Comparison of ENCODE assay signal across 12 cellular contexts in genomic region chr7:23184291-23184690, GRCh38. TPM values are rescaled to one million over a fixed set of nuclear protein-coding genes. Genes with fewer than 3 reads are reported as not detected.
DNase-seq lines count a peak whose midpoint lies in the region; ATAC-seq, FAIRE-seq and TF ChIP-seq lines count a peak whose summit lies in the region.
"Had no signal": no experiment of that assay in that cellular context is flagged by ENCODE, and none has a peak within 500 bp of the region (broad histone marks: within the 10 kb centered on the region; RNA-seq: fewer than 3 reads in every experiment).

No MANE protein-coding gene starts in this region.

- H3K27ac ChIP-seq in MM.1S (ENCODE audit: low read length) (no peak overlapping the region), K562 (ENCODE audit: extremely low read depth, low read depth, low read length) (no peak overlapping the region; the same call in 1 of the 3 replicates), gastroesophageal sphincter (no peak overlapping the region), SJCRH30 (no peak overlapping the region)
- H3K27ac ChIP-seq: body of pancreas, lower lobe of right lung had no signal

- H3K27ac Mint-ChIP-seq in osteocyte (ENCODE audit: unreplicated experiment) = no peak overlapping the region
- H3K27ac Mint-ChIP-seq: stimulated activated memory B cell treated with anti-CD40 and anti-IgM and Interleukin-4, amounts not matched to agents 10 μg/mL and 1 μg/mL and 100 μg/mL, for 72 hours had no signal

- TF ChIP-seq EP300 in K562 (IDR thresholded peaks at IDR 0.05; ENCODE audit: low read length) = no peak
- no peak for TF ChIP-seq EP300 in gastroesophageal sphincter (IDR thresholded peaks at IDR 0.05)

- no peaks in the 10 kb centered on the region for H3K9me2 ChIP-seq in MM.1S (replicated peaks; ENCODE audit: insufficient read depth, low read length)

- POLR2A ChIA-PET in K562 (lab: Yijun Ruan, JAX) = interaction anchor here (0.6 to 1.8 kb wide), 9 partner anchors 9 to 706 kb away, joined by 3 to 9 read pairs (median 4); no protein-coding TSS in a partner anchor

- no peak for TF ChIP-seq RAD21 in K562 (CRISPR knock-in tag; conservative IDR thresholded peaks at IDR 0.05 in 1 of 2, IDR thresholded peaks at IDR 0.05 in 1 of 2)

- peak overlapping the region; percentile 70 for H3K4me3 Mint-ChIP-seq in activated T-cell treated with anti-CD3 and anti-CD28 coated beads, Interleukin-2, amount 50 U/mL, for 4 hours
- H3K4me3 Mint-ChIP-seq in osteocyte (ENCODE audit: unreplicated experiment) = peak overlapping the region; percentile 49

- no peak for FAIRE-seq in K562 (lab: Jason Lieb, UNC)

- H3K27me3 ChIP-seq in MM.1S (replicated peaks; ENCODE audit: insufficient read depth, low read length) = no peaks in the 10 kb centered on the region
- no peaks in the 10 kb centered on the region for H3K27me3 ChIP-seq in K562 (ENCODE audit: control insufficient read depth in 2 of 2, insufficient read depth in 2 of 2, low read length in 2 of 2)
- H3K27me3 ChIP-seq in gastroesophageal sphincter = no peaks in the 10 kb centered on the region
- H3K27me3 ChIP-seq in SJCRH30 = no peaks in the 10 kb centered on the region
- H3K27me3 ChIP-seq: body of pancreas had no signal

- H3K79me2 ChIP-seq in MM.1S (ENCODE audit: low read length) (peaks cover 72% of the 10 kb centered on the region), K562 (ENCODE audit: control insufficient read depth, insufficient read depth, low read length) (peaks cover 86% of the 10 kb centered on the region)

- no peak overlapping the region for H3K9ac ChIP-seq in MM.1S (ENCODE audit: low read length)
- peak overlapping the region in 1 of 2 experiments; percentile 89; a peak in 2 of 4 replicates for H3K9ac ChIP-seq in K562 (ENCODE audit: insufficient read depth in 1 of 2, low read depth in 2 of 2, low read length in 2 of 2)

- no peak for TF ChIP-seq CTCF in MM.1S (IDR thresholded peaks at IDR 0.05; ENCODE audit: low read length)
- no peak for TF ChIP-seq CTCF in K562 (IDR thresholded peaks at IDR 0.05 in 2 of 3, conservative IDR thresholded peaks at IDR 0.05 in 1 of 3; ENCODE audit: insufficient read depth in 2 of 3, low read depth in 1 of 3, low read length in 3 of 3)
- no peak for TF ChIP-seq CTCF in osteocyte (IDR thresholded peaks at IDR 0.05)
- no peak for TF ChIP-seq CTCF in gastroesophageal sphincter (IDR thresholded peaks at IDR 0.05)

- H3K36me3 ChIP-seq in MM.1S (replicated peaks; ENCODE audit: insufficient read depth, low read length) (peaks cover 22% of the 10 kb centered on the region; the same call in 1 of the 2 replicates), K562 (ENCODE audit: control insufficient read depth, insufficient read depth, low read length) (peaks cover 54% of the 10 kb centered on the region), gastroesophageal sphincter (peaks cover 0 to 43% of the 10 kb centered on the region in 2 donors), SJCRH30 (peaks cover 49% of the 10 kb centered on the region)

- H3K9me3 ChIP-seq in MM.1S (replicated peaks; ENCODE audit: insufficient read depth, low read length) = no peaks in the 10 kb centered on the region
- no peaks in the 10 kb centered on the region for H3K9me3 ChIP-seq in K562 (replicated peaks; ENCODE audit: control insufficient read depth, insufficient read depth, low read depth, low read length)
- H3K9me3 ChIP-seq in gastroesophageal sphincter = no peaks in the 10 kb centered on the region
- no peaks in the 10 kb centered on the region for H3K9me3 ChIP-seq in SJCRH30 (replicated peaks)
- H3K9me3 ChIP-seq: body of pancreas, lower lobe of right lung had no signal

- H3K9me3 Mint-ChIP-seq in activated T-cell treated with anti-CD3 and anti-CD28 coated beads, Interleukin-2, amount 50 U/mL, for 4 hours = no peaks in the 10 kb centered on the region
- no peaks in the 10 kb centered on the region for H3K9me3 Mint-ChIP-seq in osteocyte (ENCODE audit: unreplicated experiment)
- H3K9me3 Mint-ChIP-seq: stimulated activated memory B cell treated with anti-CD40 and anti-IgM and Interleukin-4, amounts not matched to agents 10 μg/mL and 1 μg/mL and 100 μg/mL, for 72 hours had no signal

- peaks cover 14% of the 10 kb centered on the region for H3K4me1 ChIP-seq in MM.1S (ENCODE audit: low read length)
- peaks cover 8 to 12% of the 10 kb centered on the region in 2 experiments for H3K4me1 ChIP-seq in K562 (replicated peaks in 1 of 2; ENCODE audit: control insufficient read depth in 2 of 2, insufficient read depth in 2 of 2, low read length in 2 of 2)
- peaks cover 5 to 43% (median 8%) of the 10 kb centered on the region in 3 donors for H3K4me1 ChIP-seq in gastroesophageal sphincter
- H3K4me1 ChIP-seq in SJCRH30 = no peaks in the 10 kb centered on the region

- no peak for ATAC-seq in activated T-cell treated with anti-CD3 and anti-CD28 coated beads, Interleukin-2, amount 50 U/mL, for 4 hours
- no peak for ATAC-seq in K562
- no peak for ATAC-seq in gastroesophageal sphincter
- ATAC-seq: body of pancreas; lower lobe of right lung; stimulated activated memory B cell treated with anti-CD40 and anti-IgM and Interleukin-4, amounts not matched to agents 10 μg/mL and 1 μg/mL and 100 μg/mL, for 72 hours had no signal

- intact Hi-C loops in K562 (cut with micrococcal nuclease) = loop anchor here (10.0 kb wide), 1 partner anchor 341 kb away; no protein-coding TSS in a partner anchor

- H4K20me1 ChIP-seq in MM.1S (ENCODE audit: insufficient read depth, low read length) = peaks cover 7% of the 10 kb centered on the region; the same call in 1 of the 2 replicates
- H4K20me1 ChIP-seq in K562 (replicated peaks; ENCODE audit: control insufficient read depth, insufficient read depth, low read length) = no peaks in the 10 kb centered on the region

- in situ Hi-C loops in K562 (cut with MboI) = no loop called here

- H3K4me2 ChIP-seq in MM.1S (ENCODE audit: low read depth, low read length) = peak overlapping the region; percentile 58; the same call in 1 of the 2 replicates
- peak overlapping the region; percentile 39 for H3K4me2 ChIP-seq in K562 (ENCODE audit: insufficient read depth, low read length)

- H3K9me1 ChIP-seq in K562 (ENCODE audit: control insufficient read depth, insufficient read depth, low read length) = no peaks in the 10 kb centered on the region

- peaks cover 37% of the 10 kb centered on the region for H3K4me1 Mint-ChIP-seq in activated T-cell treated with anti-CD3 and anti-CD28 coated beads, Interleukin-2, amount 50 U/mL, for 4 hours (ENCODE audit: low read depth)
- H3K4me1 Mint-ChIP-seq in osteocyte (ENCODE audit: unreplicated experiment) = peaks cover 30% of the 10 kb centered on the region

- H2AFZ ChIP-seq in MM.1S (ENCODE audit: low read length) (no peak overlapping the region), K562 (ENCODE audit: low read depth, low read length) (no peak overlapping the region)

- CTCF ChIA-PET in K562 (lab: Yijun Ruan, JAX; ENCODE audit: low intra/inter-chr PET ratio) = interaction anchor here (0.5 to 2.2 kb wide), 3 partner anchors 77 to 528 kb away, joined by 3 to 9 read pairs (median 4); no protein-coding TSS in a partner anchor

- no peaks in the 10 kb centered on the region for H3K27me3 Mint-ChIP-seq in activated T-cell treated with anti-CD3 and anti-CD28 coated beads, Interleukin-2, amount 50 U/mL, for 4 hours (ENCODE audit: low read depth)
- no peaks in the 10 kb centered on the region for H3K27me3 Mint-ChIP-seq in osteocyte (ENCODE audit: unreplicated experiment)
- H3K27me3 Mint-ChIP-seq: stimulated activated memory B cell treated with anti-CD40 and anti-IgM and Interleukin-4, amounts not matched to agents 10 μg/mL and 1 μg/mL and 100 μg/mL, for 72 hours had no signal

- TF ChIP-seq POLR2A in K562 (conservative IDR thresholded peaks at IDR 0.05) (no peak), gastroesophageal sphincter (IDR thresholded peaks at IDR 0.05) (no peak)

- H3F3A ChIP-seq in MM.1S (ENCODE audit: insufficient read depth, low read length) = peaks cover 19% of the 10 kb centered on the region

- H3K4me3 ChIP-seq in MM.1S (ENCODE audit: low read length) = no peak overlapping the region
- H3K4me3 ChIP-seq in K562 = peak overlapping the region; percentile 82; the same call in 1 of the 2 replicates
- H3K4me3 ChIP-seq in gastroesophageal sphincter = no peak overlapping the region
- no peak overlapping the region for H3K4me3 ChIP-seq in SJCRH30
- H3K4me3 ChIP-seq: body of pancreas, lower lobe of right lung had no signal

- DNase-seq in activated T-cell treated with anti-CD3 and anti-CD28 coated beads, Interleukin-2, amount 50 U/mL, for 4 hours = no peak
- no peak for DNase-seq in activated T-cell treated with anti-CD3 and anti-CD28 coated beads, Interleukin-2, amount 50 U/mL, for 48 hours
- DNase-seq in MM.1S (no peak), K562 (ENCODE audit: extremely low read depth in 1 of 4, low spot score in 3 of 4) (no peak), osteocyte (ENCODE audit: extremely low spot score, unreplicated experiment) (no peak), NCI-H1930 (lab: John Stamatoyannopoulos, UW) (no peak), SJCRH30 (no peak)
- DNase-seq: lower lobe of right lung; stimulated activated CD4-positive, alpha-beta T cell treated with anti-CD3 and anti-CD28 coated beads, Interleukin-1b, Interleukin-23, amount 100 ng/mL, for 48 hours had no signal

- no TSS peak for BruUV-seq in K562 (replicated peaks; lab: Mats Ljungman, UMichigan)

- H3K36me3 Mint-ChIP-seq in activated T-cell treated with anti-CD3 and anti-CD28 coated beads, Interleukin-2, amount 50 U/mL, for 4 hours (ENCODE audit: insufficient read depth) = peaks cover 13% of the 10 kb centered on the region
- peaks cover 18% of the 10 kb centered on the region for H3K36me3 Mint-ChIP-seq in osteocyte (ENCODE audit: unreplicated experiment)

- WGBS in K562 (ENCODE audit: insufficient coverage, low coverage, missing lambda C conversion rate) = 6% methylated on average over 1 of the region's 1 CpG
- WGBS in gastroesophageal sphincter (ENCODE audit: low coverage in 1 of 2), 2 donors = 50 to 60% methylated on average over 1 of the region's 1 CpG

RNA-seq across cellular contexts. Expression of gene NUP42, which starts 2.4 kb away (rescaled TPM):
- 10 to 100 TPM; 29.7 to 44.8 (median 31.9) TPM for total RNA-seq in activated T-cell treated with anti-CD3 and anti-CD28 coated beads, Interleukin-2, amount 50 U/mL, for 4 hours
- total RNA-seq in K562 (2011; cell fraction: chromatin; rRNA removed; ENCODE audit: low replicate concordance) = 45.9 and 61.6 TPM in 2 replicates
- total RNA-seq in K562 (2011; cell fraction: nucleolus; rRNA removed) = 24.8 and 28.2 TPM in 2 replicates
- 29.1 and 42.7 TPM in 2 replicates for total RNA-seq in K562 (2011; cell fraction: nucleoplasm; rRNA removed)
- total RNA-seq in K562 (2014; rRNA removed) (62.2 and 71.7 TPM in 2 replicates), K562 (2014; rRNA removed; fragmentation: Illumina TruSeq; extraction: Trizol) (71.2 and 72.9 TPM in 2 replicates), K562 (2015; rRNA removed; fragmentation: Illumina TruSeq; extraction: Trizol) (61.3 and 73.5 TPM in 2 replicates), K562 (2021) (41.8 and 50.5 TPM in 2 replicates), osteocyte (27.0 and 27.4 TPM in 2 replicates), gastroesophageal sphincter (10 to 100 TPM; 27.7 to 32.7 (median 31.6) TPM)
- polyA plus RNA-seq in K562 (2011; rRNA removed) (55.4 and 56.0 TPM in 2 replicates), K562 (2014; fragmentation: Illumina TruSeq; extraction: Trizol) (62.4 and 66.8 TPM in 2 replicates), K562 (2014; fragmentation: Nextera tagmentation; extraction: Ambion mirVana) (10 to 100 TPM; 86.0 to 86.4 TPM), K562 (2014; rRNA removed) (74.7 and 94.3 TPM in 2 replicates)
- 40.4 and 45.1 TPM in 2 replicates for polyA plus RNA-seq in K562 (2011; cell fraction: cytosol; rRNA removed)
- polyA plus RNA-seq in K562 (2011; cell fraction: nucleus; rRNA removed) = 74.2 and 81.6 TPM in 2 replicates
- polyA plus RNA-seq in K562 (2012) = 49.9 and 51.4 TPM in 2 replicates
- polyA minus RNA-seq in K562 (2011; rRNA and poly(A)+ RNA removed) = 22.0 and 29.1 TPM in 2 replicates
- 14.5 and 17.0 TPM in 2 replicates for polyA minus RNA-seq in K562 (2011; cell fraction: cytosol; rRNA and poly(A)+ RNA removed)
- polyA minus RNA-seq in K562 (2011; cell fraction: nucleus; rRNA and poly(A)+ RNA removed) = 22.6 and 26.0 TPM in 2 replicates
- total RNA-seq in SJCRH30 (2014; rRNA removed; shearing (Covaris generic)) = 71.9 and 77.1 TPM in 2 replicates
